In the genomic region with DNA sequence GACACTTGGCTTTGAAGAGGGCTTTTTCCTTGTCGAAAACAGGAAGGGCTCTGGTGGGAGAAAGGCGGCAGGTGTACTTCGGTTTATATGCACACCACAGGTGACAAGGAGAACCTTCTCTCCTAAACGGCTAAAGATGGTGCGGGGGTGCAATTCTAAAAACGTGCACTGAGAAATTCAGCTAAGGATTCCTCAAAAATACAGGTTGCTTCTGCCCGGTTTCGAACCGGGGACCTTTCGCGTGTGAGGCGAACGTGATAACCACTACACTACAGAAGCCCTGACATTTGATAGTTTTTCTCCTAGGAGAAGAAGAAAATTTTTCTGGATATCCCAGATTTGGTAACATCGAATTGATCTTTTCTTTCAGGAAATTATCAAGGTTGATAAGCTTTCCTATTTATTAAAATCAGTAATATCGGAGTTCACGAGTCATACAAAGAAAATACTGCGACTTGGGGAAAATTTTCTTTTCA, we compare ENCODE assay signal across 8 cellular contexts. TPM values are rescaled to one million over a fixed set of nuclear protein-coding genes. Genes with fewer than 3 reads are reported as not detected.
DNase-seq lines count a peak whose midpoint lies in the region; ATAC-seq, FAIRE-seq and TF ChIP-seq lines count a peak whose summit lies in the region.

No MANE protein-coding gene starts in this region.

- peak overlapping the region; percentile 54 for H3K4me3 ChIP-seq in GM06990 (replicated peaks; ENCODE audit: low read depth, low read length)
- H3K4me3 ChIP-seq in left ventricle myocardium inferior, result no peak overlapping the region
- H3K4me3 ChIP-seq in lower leg skin (ENCODE audit: low read depth, poor library complexity, severe bottlenecking), result no peak overlapping the region

- no peaks in the 10 kb centered on the region for H3K36me3 ChIP-seq in GM06990 (ENCODE audit: control insufficient read depth, insufficient read depth, low read length)
- H3K36me3 ChIP-seq in left ventricle myocardium inferior, result no peaks in the 10 kb centered on the region

- no peak overlapping the region for H3K27ac ChIP-seq in left ventricle myocardium inferior (replicated peaks)

- 5% methylated on average over 17 of the region's 17 CpGs for WGBS in lower leg skin, 2 donors

- H3K27me3 ChIP-seq in GM06990 (replicated peaks; ENCODE audit: control insufficient read depth, insufficient read depth, low read length) (no peaks in the 10 kb centered on the region), left ventricle myocardium inferior (ENCODE audit: low read depth) (peaks cover 100% of the 10 kb centered on the region)

- no peaks in the 10 kb centered on the region for H3K4me1 ChIP-seq in left ventricle myocardium inferior

- TF ChIP-seq CTCF in GM06990 (IDR thresholded peaks at IDR 0.05; ENCODE audit: insufficient read depth, low read length, poor library complexity, severe bottlenecking), result no peak
- no peak for TF ChIP-seq CTCF in left ventricle myocardium inferior (IDR thresholded peaks at IDR 0.05; ENCODE audit: borderline replicate concordance)
- no peak for TF ChIP-seq CTCF in lower leg skin (IDR thresholded peaks at IDR 0.05)

- ATAC-seq in GM19324 (IDR thresholded peaks at IDR 0.05; ENCODE audit: low FRiP score, unreplicated experiment), result no peak

- intact Hi-C loops in left ventricle myocardium inferior (cut with micrococcal nuclease), result no loop called here
- intact Hi-C loops in lower leg skin (cut with DNase I; ENCODE audit: low total_unique reads), result no loop called here

- DNase-seq in GM06990 (ENCODE audit: extremely low read depth, insufficient read length) (no peak), MV-4-11 (lab: John Stamatoyannopoulos, UW) (peak; percentile 42), T-helper 9 cell (no peak), left ventricle myocardium inferior (no peak), lower leg skin (ENCODE audit: low spot score in 2 of 2) (no peak)
- peak; percentile 9 for DNase-seq in activated CD4-positive, alpha-beta T cell treated with anti-CD3 and anti-CD28 coated beads, Interleukin-2, amount 50 U/mL, for 1 hour

- peak; percentile 13 for FAIRE-seq in islet of Langerhans (lab: Jason Lieb, UNC)

- H3K9me3 ChIP-seq in left ventricle myocardium inferior (replicated peaks), result peaks cover 4% of the 10 kb centered on the region

- no peak for TF ChIP-seq POLR2A in lower leg skin (IDR thresholded peaks at IDR 0.05)

RNA-seq across cellular contexts. Expression of gene POM121L2, which starts 32.0 kb away (rescaled TPM):
- not detected for total RNA-seq in left ventricle myocardium inferior
- not detected for total RNA-seq in lower leg skin

RNA-seq across cellular contexts. Expression of gene PRSS16, which starts 32.6 kb away (rescaled TPM):
- total RNA-seq in left ventricle myocardium inferior (0.49 TPM), lower leg skin (10 to 100 TPM; 11.2 to 13.5 (median 12.0) TPM)

Comparison
In these comparisons a context has a peak if more than half of its experiments do, and no peak if none do; other contexts are left out.
1. DNase-seq: peak in MV-4-11 (single experiment) and activated CD4-positive, alpha-beta T cell treated with anti-CD3 and anti-CD28 coated beads, Interleukin-2, amount 50 U/mL, for 1 hour (single experiment); none in GM06990 (single experiment), T-helper 9 cell (single experiment), left ventricle myocardium inferior (single experiment) and lower leg skin (0 of 2).